Comparison of ENCODE assay signal across 8 cellular contexts in genomic region chr3:114745322-114746240, GRCh38.
DNase-seq lines count a peak whose midpoint lies in the region; ATAC-seq and TF ChIP-seq lines count a peak whose summit lies in the region.

No MANE protein-coding gene starts in this region.

- H3K4me1 Mint-ChIP-seq in natural killer cell treated with Interleukin-12 subunit alpha and Interleukin-12 subunit beta and Interleukin-15 and Interleukin-18, amount 100 ng/mL, for 72 hours (ENCODE audit: low read depth in 2 of 2) = peaks cover 22 to 43% of the 10 kb centered on the region in 2 donors

- H2AFZ ChIP-seq in KMS-11 (ENCODE audit: low read depth) = peak overlapping the region; percentile 59; the same call in 1 of the 2 replicates

- H3K36me3 ChIP-seq in KMS-11 (ENCODE audit: insufficient read depth) = no peaks in the 10 kb centered on the region

- DNase-seq in ACHN (peak; percentile 94), epithelial cell of esophagus (ENCODE audit: low read depth) (peak; percentile 37), SHP77 (lab: John Stamatoyannopoulos, UW) (no peak), mesenteric fat pad (ENCODE audit: low spot score) (no peak), NCI-H2029 (lab: John Stamatoyannopoulos, UW) (no peak)
- no peak for DNase-seq in natural killer cell treated with Interleukin-12 subunit alpha and Interleukin-12 subunit beta and Interleukin-15 and Interleukin-18, amount 100 ng/mL, for 72 hours (ENCODE audit: low spot score)

- no peaks in the 10 kb centered on the region for H3K27me3 Mint-ChIP-seq in natural killer cell treated with Interleukin-12 subunit alpha and Interleukin-12 subunit beta and Interleukin-15 and Interleukin-18, amount 100 ng/mL, for 72 hours

- no peak overlapping the region for H3K27ac ChIP-seq in KMS-11

- peak overlapping the region; percentile 82 for H3K4me3 Mint-ChIP-seq in natural killer cell treated with Interleukin-12 subunit alpha and Interleukin-12 subunit beta and Interleukin-15 and Interleukin-18, amount 100 ng/mL, for 72 hours

- H4K20me1 ChIP-seq in KMS-11 (ENCODE audit: insufficient read depth) = no peaks in the 10 kb centered on the region

- H3K9me3 Mint-ChIP-seq in natural killer cell treated with Interleukin-12 subunit alpha and Interleukin-12 subunit beta and Interleukin-15 and Interleukin-18, amount 100 ng/mL, for 72 hours = peaks cover 3% of the 10 kb centered on the region

- TF ChIP-seq CTCF in KMS-11 (conservative IDR thresholded peaks at IDR 0.05; ENCODE audit: low read depth, low read length) (no peak), epithelial cell of esophagus (IDR thresholded peaks at IDR 0.05; ENCODE audit: insufficient read depth, low read depth, low read length, missing control alignments) (no peak)

- no peaks in the 10 kb centered on the region for H3K27me3 ChIP-seq in KMS-11 (ENCODE audit: insufficient read depth, low read depth)

- H3K4me1 ChIP-seq in KMS-11 (ENCODE audit: low read depth, poor library complexity, severe bottlenecking) = peaks cover 4% of the 10 kb centered on the region

- H3K4me2 ChIP-seq in KMS-11 = 0 out of 2 replicates have a peak overlapping the region, but pooled peaks have one; percentile 44

- ATAC-seq in natural killer cell treated with Interleukin-12 subunit alpha and Interleukin-12 subunit beta and Interleukin-15 and Interleukin-18, amount 100 ng/mL, for 72 hours = no peak
- no peak for ATAC-seq in GM21737 (IDR thresholded peaks at IDR 0.05; ENCODE audit: unreplicated experiment)

- in situ Hi-C loops in ACHN (cut with HindIII; ENCODE audit: low pct_ligation_motif_present, low pct_unique_long_range_greater_than_20kb, low sequenced_read_pairs) = no loop called here

- H3K79me2 ChIP-seq in KMS-11 (ENCODE audit: insufficient read depth, low read depth) = no peaks in the 10 kb centered on the region

- no peak overlapping the region for H3K9ac ChIP-seq in KMS-11

- no peaks in the 10 kb centered on the region for H3K36me3 Mint-ChIP-seq in natural killer cell treated with Interleukin-12 subunit alpha and Interleukin-12 subunit beta and Interleukin-15 and Interleukin-18, amount 100 ng/mL, for 72 hours

- peak overlapping the region; percentile 63 to 89 for H3K27ac Mint-ChIP-seq in natural killer cell treated with Interleukin-12 subunit alpha and Interleukin-12 subunit beta and Interleukin-15 and Interleukin-18, amount 100 ng/mL, for 72 hours

- no peak overlapping the region for H3K4me3 ChIP-seq in KMS-11 (IDR thresholded peaks at IDR 0.05; ENCODE audit: insufficient read depth, low read depth, low read length)
- no peak overlapping the region for H3K4me3 ChIP-seq in epithelial cell of esophagus (ENCODE audit: low read length)

Comparison
In these comparisons a context has a peak if more than half of its experiments do, and no peak if none do; other contexts are left out.
1. DNase-seq: peak in ACHN (single experiment) and epithelial cell of esophagus (single experiment); none in natural killer cell treated with Interleukin-12 subunit alpha and Interleukin-12 subunit beta and Interleukin-15 and Interleukin-18, amount 100 ng/mL, for 72 hours (single experiment), SHP77 (0 of 2), mesenteric fat pad (single experiment) and NCI-H2029 (single experiment).